In the genomic region with DNA sequence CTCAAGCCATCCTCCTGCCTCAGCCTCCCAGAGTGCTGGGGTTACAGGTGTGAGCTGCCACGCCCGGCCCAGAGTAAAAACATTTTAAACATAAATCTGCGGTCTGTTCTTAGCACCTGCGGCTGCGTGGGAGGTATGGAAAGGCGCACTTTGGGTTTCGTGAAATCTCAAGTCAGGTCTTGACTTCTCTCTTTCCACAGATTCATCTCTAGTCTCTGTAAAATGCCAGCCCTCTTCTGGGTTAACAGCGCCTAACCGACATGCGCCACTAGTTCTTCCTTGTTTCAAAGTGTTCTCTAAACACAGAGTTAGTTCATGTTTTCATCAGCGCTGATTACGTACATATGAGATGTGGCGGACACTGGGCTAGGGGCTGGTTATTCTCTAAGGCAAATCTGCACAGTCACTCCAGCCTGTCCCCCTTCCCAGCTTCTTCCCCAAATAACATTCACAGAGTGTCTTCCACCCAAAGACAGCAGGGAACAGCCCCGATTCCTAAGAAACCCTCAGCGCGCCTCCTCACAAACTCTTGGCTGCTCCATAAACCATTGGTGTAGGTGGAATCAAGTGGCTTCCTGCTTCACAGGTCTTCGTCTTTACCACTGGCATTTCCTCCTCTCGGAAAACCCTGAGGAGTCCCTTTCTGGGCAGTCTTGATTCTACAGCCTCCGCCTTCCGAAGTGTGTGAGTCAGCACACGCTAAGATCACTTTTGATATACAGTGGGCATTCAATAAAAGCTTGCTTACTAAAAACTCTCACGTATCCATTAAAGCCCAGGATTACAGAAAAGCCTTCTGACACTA, we compare ENCODE assay signal across 8 cellular contexts. TPM values are rescaled to one million over a fixed set of nuclear protein-coding genes. Genes with fewer than 3 reads are reported as not detected.
DNase-seq lines count a peak whose midpoint lies in the region; ATAC-seq and TF ChIP-seq lines count a peak whose summit lies in the region.

No MANE protein-coding gene starts in this region.

- peaks cover 45% of the 10 kb centered on the region for H3K79me2 ChIP-seq in neural progenitor cell (ENCODE audit: low read depth)

- peak overlapping the region; percentile 86 for H3K4me3 Mint-ChIP-seq in neural progenitor cell

- peak; percentile 45 for ATAC-seq in HG02571 (IDR thresholded peaks at IDR 0.05; ENCODE audit: unreplicated experiment)

- H3K4me3 ChIP-seq in esophagus muscularis mucosa, result peak overlapping the region; percentile 76 to 99 (median 84)
- H3K4me3 ChIP-seq in neural progenitor cell, result peak overlapping the region; percentile 66
- H3K4me3 ChIP-seq in thyroid gland (replicated peaks in 1 of 3), result peak overlapping the region in 2 of 3 donors; percentile 35 to 71

- TF ChIP-seq EP300 in esophagus muscularis mucosa (IDR thresholded peaks at IDR 0.05), result no peak

- H3K4me1 Mint-ChIP-seq in neural progenitor cell, result peaks cover 18% of the 10 kb centered on the region

- DNase-seq in ELR (ENCODE audit: low read depth), result peak; percentile 97
- DNase-seq in NCI-H526 (lab: John Stamatoyannopoulos, UW), result peak; percentile 64 to 67
- DNase-seq in activated CD8-positive, alpha-beta memory T cell treated with anti-CD3 and anti-CD28 coated beads, Interleukin-2, amount 50 U/mL, for 24 hours (ENCODE audit: extremely low read depth), result peak; percentile 26
- DNase-seq in esophagus muscularis mucosa (ENCODE audit: extremely low spot score), result no peak
- peak; percentile 11 for DNase-seq in neural progenitor cell (ENCODE audit: low spot score)
- peak; percentile 15 to 20 for DNase-seq in thyroid gland
- no peak for DNase-seq in NCI-H1436 (lab: John Stamatoyannopoulos, UW)

- H4K20me1 ChIP-seq in neural progenitor cell (ENCODE audit: low read depth), result no peaks in the 10 kb centered on the region

- no peak overlapping the region for H3K9ac ChIP-seq in neural progenitor cell

- peaks cover 6% of the 10 kb centered on the region for H3K9me3 Mint-ChIP-seq in neural progenitor cell

- H3K4me2 ChIP-seq in neural progenitor cell, result peak overlapping the region; percentile 83

- 61% methylated on average over 22 of the region's 22 CpGs for WGBS in esophagus muscularis mucosa
- WGBS in thyroid gland, 2 donors, result 69 to 71% methylated on average over 22 of the region's 22 CpGs

- H2AFZ ChIP-seq in neural progenitor cell (replicated peaks), result peak overlapping the region; percentile 94

- intact Hi-C loops in esophagus muscularis mucosa (cut with DNase I), result no loop called here
- intact Hi-C loops in thyroid gland (cut with DNase I), result no loop called here

- H3K36me3 ChIP-seq in esophagus muscularis mucosa (peaks cover 0 to 13% (median 6%) of the 10 kb centered on the region in 4 donors), neural progenitor cell (no peaks in the 10 kb centered on the region), thyroid gland (no peaks in the 10 kb centered on the region)

- no peaks in the 10 kb centered on the region for H3F3A ChIP-seq in neural progenitor cell (ENCODE audit: low read depth)

- TF ChIP-seq CTCF in esophagus muscularis mucosa (IDR thresholded peaks at IDR 0.05) (no peak), neural progenitor cell (IDR thresholded peaks at IDR 0.05) (no peak), thyroid gland (IDR thresholded peaks at IDR 0.05) (no peak)

- peaks cover 10% of the 10 kb centered on the region for H3K36me3 Mint-ChIP-seq in neural progenitor cell

- no peaks in the 10 kb centered on the region for H3K27me3 Mint-ChIP-seq in neural progenitor cell (ENCODE audit: insufficient read depth, low read depth)

- no peaks in the 10 kb centered on the region for H3K9me3 ChIP-seq in esophagus muscularis mucosa
- no peaks in the 10 kb centered on the region for H3K9me3 ChIP-seq in neural progenitor cell (ENCODE audit: low read depth)
- H3K9me3 ChIP-seq in thyroid gland, result no peaks in the 10 kb centered on the region

- TF ChIP-seq POLR2A in esophagus muscularis mucosa (IDR thresholded peaks at IDR 0.05; ENCODE audit: low read depth) (no peak), thyroid gland (IDR thresholded peaks at IDR 0.05) (no peak)

- H3K4me1 ChIP-seq in esophagus muscularis mucosa (peaks cover 14 to 25% (median 17%) of the 10 kb centered on the region in 4 donors), neural progenitor cell (peaks cover 5% of the 10 kb centered on the region), thyroid gland (peaks cover 4 to 12% of the 10 kb centered on the region in 2 donors)

- peak overlapping the region; percentile 87 to 98 (median 92) for H3K27ac ChIP-seq in esophagus muscularis mucosa (replicated peaks in 1 of 4)
- H3K27ac ChIP-seq in neural progenitor cell, result no peak overlapping the region
- peak overlapping the region in 2 of 3 donors; percentile 78 to 87 for H3K27ac ChIP-seq in thyroid gland

- peak overlapping the region; percentile 23 for H3K27ac Mint-ChIP-seq in neural progenitor cell

- no peaks in the 10 kb centered on the region for H3K27me3 ChIP-seq in esophagus muscularis mucosa
- H3K27me3 ChIP-seq in neural progenitor cell, result no peaks in the 10 kb centered on the region
- H3K27me3 ChIP-seq in thyroid gland, result no peaks in the 10 kb centered on the region

RNA-seq across cellular contexts. Expression of a gene that starts 1.4 kb away (rescaled TPM):
- total RNA-seq in esophagus muscularis mucosa (10 to 100 TPM; 38.3 to 47.4 (median 40.6) TPM), neural progenitor cell (ENCODE audit: low replicate concordance) (40.2 and 44.6 TPM in 2 replicates), thyroid gland (10 to 100 TPM; 52.4 to 71.8 (median 58.6) TPM)

Comparison
In these comparisons a context has a peak if more than half of its experiments do, and no peak if none do; other contexts are left out.
1. DNase-seq: peak in ELR (single experiment), NCI-H526 (2 of 2), activated CD8-positive, alpha-beta memory T cell treated with anti-CD3 and anti-CD28 coated beads, Interleukin-2, amount 50 U/mL, for 24 hours (single experiment), neural progenitor cell (single experiment) and thyroid gland (2 of 2); none in esophagus muscularis mucosa (single experiment) and NCI-H1436 (single experiment).
2. Peak in every context shown above with its lines, with median percentiles within 50 percentile points of each other: H3K4me3 ChIP-seq.